8 cellular contexts compared by ENCODE assay signal in genomic region chr11:65662802-65663633, GRCh38. TPM values are rescaled to one million over a fixed set of nuclear protein-coding genes. Genes with fewer than 3 reads are reported as not detected.
A peak's percentile ranks its signal among the peaks of the same experiment; 100 is the strongest.
DNase-seq lines count a peak whose midpoint lies in the region; ATAC-seq and TF ChIP-seq lines count a peak whose summit lies in the region.

Gene RELA (minus strand): TSS chr11:65662916. CDS start chr11:65662832, 84 bp downstream.

- no peaks in the 10 kb centered on the region for H3K27me3 Mint-ChIP-seq in natural killer cell (ENCODE audit: low read depth in 2 of 2)

- peaks cover 27% of the 10 kb centered on the region for H3K36me3 ChIP-seq in fibroblast of lung (ENCODE audit: control insufficient read depth, insufficient read depth, low read length)

- no peak for TF ChIP-seq RAD21 in Ishikawa (IDR thresholded peaks at IDR 0.05; ENCODE audit: low read depth)

- no peak for TF ChIP-seq EP300 in Ishikawa (IDR thresholded peaks at IDR 0.05; ENCODE audit: borderline replicate concordance)

- intact Hi-C loops in natural killer cell (cut with micrococcal nuclease), result loop anchor here (1.0 to 5.0 kb wide), 3 partner anchors 10 to 36 kb away; no protein-coding TSS in a partner anchor

- peak within 1 kb of the TSS; percentile 98 for H3K4me2 ChIP-seq in fibroblast of lung (ENCODE audit: extremely low read depth, insufficient read depth, low read length)

- H4K20me1 ChIP-seq in fibroblast of lung (ENCODE audit: control insufficient read depth, extremely low read depth, insufficient read depth, low read length), result no peaks in the 10 kb centered on the region

- DNase-seq in DMS79 (lab: John Stamatoyannopoulos, UW) (peak; percentile 64), RPMI8226 (peak; percentile 96), fibroblast of lung (ENCODE audit: low read depth in 2 of 2) (peak; percentile 92 to 96), natural killer cell (peak; percentile 89)
- peak; percentile 78 to 84 for DNase-seq in activated T-helper 1 cell treated with anti-CD3 and anti-CD28 coated beads, Interleukin-2, amount 50 U/mL, for 16 hours (ENCODE audit: low read depth in 1 of 2, low spot score in 1 of 2)
- DNase-seq in stimulated activated naive CD4-positive, alpha-beta T cell treated with Interleukin-2 at 50 U/mL for 16 hours (lab: John Stamatoyannopoulos, UW), result peak; percentile 90

- peaks cover 18 to 29% of the 10 kb centered on the region in 2 donors for H3K4me1 Mint-ChIP-seq in natural killer cell

- peak within 1 kb of the TSS; percentile 88 for H3K9ac ChIP-seq in fibroblast of lung (ENCODE audit: insufficient read depth, low read length)

- H3K9me3 Mint-ChIP-seq in natural killer cell, result no peaks in the 10 kb centered on the region

- peak; percentile 79 for ATAC-seq in GM21576 (IDR thresholded peaks at IDR 0.05; ENCODE audit: unreplicated experiment)
- ATAC-seq in natural killer cell, result peak; percentile 83 to 92 (median 84)

- H3K27me3 ChIP-seq in fibroblast of lung (ENCODE audit: control insufficient read depth, insufficient read depth, low read length), result no peaks in the 10 kb centered on the region

- peaks cover 10% of the 10 kb centered on the region for H3K4me1 ChIP-seq in fibroblast of lung (ENCODE audit: control insufficient read depth, extremely low read depth, insufficient read depth, low read length)

- TF ChIP-seq CTCF in fibroblast of lung (conservative IDR thresholded peaks at IDR 0.05 in 1 of 2, IDR thresholded peaks at IDR 0.05 in 1 of 2; ENCODE audit: low read depth in 1 of 2, low read length in 2 of 2) (no peak), natural killer cell (IDR thresholded peaks at IDR 0.05) (no peak)

- H2AFZ ChIP-seq in fibroblast of lung (ENCODE audit: low read length), result peak within 1 kb of the TSS; percentile 32

- peak within 1 kb of the TSS; percentile 92 to 93 for H3K27ac Mint-ChIP-seq in natural killer cell

- peak within 1 kb of the TSS; percentile 94 for H3K27ac ChIP-seq in fibroblast of lung (ENCODE audit: insufficient read depth, low read length)

- H3K4me3 Mint-ChIP-seq in natural killer cell, result peak within 1 kb of the TSS; percentile 92

- peaks cover 10% of the 10 kb centered on the region for H3K36me3 Mint-ChIP-seq in natural killer cell

- peak within 1 kb of the TSS; percentile 90 to 96 (median 94) for H3K4me3 ChIP-seq in fibroblast of lung (replicated peaks in 1 of 4; ENCODE audit: control extremely low read depth in 1 of 4, insufficient read depth in 1 of 4, low read depth in 3 of 4, low read length in 4 of 4)

- no peaks in the 10 kb centered on the region for H3K9me3 ChIP-seq in fibroblast of lung (ENCODE audit: control insufficient read depth, insufficient read depth, low read depth, low read length)

- H3K79me2 ChIP-seq in fibroblast of lung (ENCODE audit: control insufficient read depth, insufficient read depth, low read length), result peaks cover 32% of the 10 kb centered on the region

TF ChIP-seq in Ishikawa, 13 proteins besides CTCF, POLR2A, EP300 and RAD21:
- TF ChIP-seq CEBPB (IDR thresholded peaks at IDR 0.05), result no peak
- TF ChIP-seq TEAD4 (IDR thresholded peaks at IDR 0.05), result no peak
- TF ChIP-seq MAX (IDR thresholded peaks at IDR 0.05), result peak; percentile 49
- peak; percentile 92 for TF ChIP-seq NFIC (IDR thresholded peaks at IDR 0.05)
- TF ChIP-seq TCF12 (IDR thresholded peaks at IDR 0.05; ENCODE audit: low read depth), result peak; percentile 43; the same call in 1 of the 2 replicates
- no peak for TF ChIP-seq REST (IDR thresholded peaks at IDR 0.05; ENCODE audit: low read depth)
- peak; percentile 51 for TF ChIP-seq ZBTB7A (IDR thresholded peaks at IDR 0.05; ENCODE audit: low read depth)
- TF ChIP-seq FOXM1 (IDR thresholded peaks at IDR 0.05; ENCODE audit: borderline replicate concordance, low read depth), result no peak; the same call in 1 of the 2 replicates
- TF ChIP-seq CREB1 (IDR thresholded peaks at IDR 0.05; ENCODE audit: low read depth), result no peak; the same call in 1 of the 2 replicates
- no peak for TF ChIP-seq USF1 (IDR thresholded peaks at IDR 0.05)
- TF ChIP-seq YY1 (IDR thresholded peaks at IDR 0.05; ENCODE audit: low read depth), result peak; percentile 44; the same call in 1 of the 2 replicates
- peak; percentile 65 for TF ChIP-seq TAF1 (IDR thresholded peaks at IDR 0.05; ENCODE audit: low read depth)
- TF ChIP-seq EGR1 (IDR thresholded peaks at IDR 0.05), result no peak
TF ChIP-seq in Ishikawa: peak in this region for 6.

RNA-seq across cellular contexts. Expression of gene RELA, which starts in this region (rescaled TPM):
- total RNA-seq in fibroblast of lung, result 13.9 and 15.7 TPM in 2 replicates
- polyA plus RNA-seq in fibroblast of lung, result 23.0 and 31.8 TPM in 2 replicates
- 46.7 and 57.7 TPM in 2 replicates for polyA plus RNA-seq in fibroblast of lung (2012)
- 145 and 281 TPM in 2 replicates for polyA minus RNA-seq in fibroblast of lung (ENCODE audit: low replicate concordance)
- total RNA-seq in natural killer cell, result 100 to 1,000 TPM; 319 to 380 (median 338) TPM

Comparison
In these comparisons a context has a peak if more than half of its experiments do, and no peak if none do; other contexts are left out.
1. Peak in every context shown above with its lines: DNase-seq, ATAC-seq, H3K4me3 ChIP-seq and H3K27ac ChIP-seq.
2. RNA of gene RELA (total RNA-seq): 319 to 380 TPM in natural killer cell; 13.9 to 15.7 TPM in fibroblast of lung; every median in the first group is over 10 times any median in the second.